8 cellular contexts compared by ENCODE assay signal in the genomic region with DNA sequence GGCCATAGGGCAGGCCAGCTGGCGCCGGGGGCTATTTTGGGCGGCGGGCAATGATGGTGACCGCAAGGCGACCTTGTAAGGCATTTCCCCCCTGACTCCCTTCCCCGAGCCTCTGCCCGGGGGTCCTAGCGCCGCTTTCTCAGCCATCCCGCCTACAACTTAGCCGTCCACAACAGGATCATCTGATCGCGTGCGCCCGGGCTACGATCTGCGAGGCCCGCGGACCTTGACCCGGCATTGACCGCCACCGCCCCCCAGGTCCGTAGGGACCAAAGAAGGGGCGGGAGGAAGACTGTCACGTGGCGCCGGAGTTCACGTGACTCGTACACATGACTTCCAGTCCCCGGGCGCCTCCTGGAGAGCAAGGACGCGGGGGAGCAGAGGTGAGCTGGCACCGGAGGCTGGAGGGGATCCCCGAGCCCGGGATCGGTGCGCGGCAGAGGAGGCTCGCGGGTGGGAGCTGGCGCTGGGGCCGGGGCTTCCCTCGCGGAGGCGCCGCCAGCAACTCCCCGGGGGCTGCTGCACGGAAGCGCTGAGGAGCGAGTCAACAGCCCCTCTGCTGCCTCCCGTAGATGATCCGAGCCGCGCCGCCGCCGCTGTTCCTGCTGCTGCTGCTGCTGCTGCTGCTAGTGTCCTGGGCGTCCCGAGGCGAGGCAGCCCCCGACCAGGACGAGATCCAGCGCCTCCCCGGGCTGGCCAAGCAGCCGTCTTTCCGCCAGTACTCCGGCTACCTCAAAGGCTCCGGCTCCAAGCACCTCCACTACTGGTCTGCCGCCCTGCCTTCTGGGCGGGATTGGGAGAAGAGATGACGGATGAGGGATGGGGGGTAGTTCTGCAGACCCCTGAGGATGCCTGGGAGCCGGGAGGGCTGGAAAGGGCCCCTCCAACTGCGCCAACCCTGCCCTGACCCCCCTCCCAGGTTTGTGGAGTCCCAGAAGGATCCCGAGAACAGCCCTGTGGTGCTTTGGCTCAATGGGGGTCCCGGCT. TPM values are rescaled to one million over a fixed set of nuclear protein-coding genes. Genes with fewer than 3 reads are reported as not detected.
DNase-seq lines count a peak whose midpoint lies in the region; ATAC-seq and TF ChIP-seq lines count a peak whose summit lies in the region.

A gene (plus strand): TSS at position 339 of the 987 bp plus-strand sequence. CDS start 234 bp downstream, at position 573.
A gene with protein sequence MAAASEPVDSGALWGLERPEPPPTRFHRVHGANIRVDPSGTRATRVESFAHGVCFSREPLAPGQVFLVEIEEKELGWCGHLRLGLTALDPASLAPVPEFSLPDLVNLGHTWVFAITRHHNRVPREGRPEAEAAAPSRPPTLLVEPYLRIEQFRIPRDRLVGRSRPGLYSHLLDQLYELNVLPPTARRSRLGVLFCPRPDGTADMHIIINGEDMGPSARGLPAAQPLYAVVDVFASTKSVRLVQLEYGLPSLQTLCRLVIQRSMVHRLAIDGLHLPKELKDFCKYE (minus strand): TSS at position 212 of the 987 bp plus-strand sequence. CDS start 217 bp downstream, outside the sequence.

- peaks cover 32% of the 10 kb centered on the region for H3K4me1 Mint-ChIP-seq in activated CD4-positive, alpha-beta memory T cell treated with anti-CD3 and anti-CD28 coated beads for 36 hours (ENCODE audit: low read depth)

- H3K27me3 ChIP-seq in dorsolateral prefrontal cortex: no peaks in the 10 kb centered on the region

- no peaks in the 10 kb centered on the region for H3K9me3 Mint-ChIP-seq in activated CD4-positive, alpha-beta memory T cell treated with anti-CD3 and anti-CD28 coated beads for 36 hours

- WGBS in lower leg skin, 2 donors: 0 to 1% methylated on average over 39 to 54 of the region's 77 CpGs

- peak within 1 kb of the TSS; percentile 85 for H3K4me3 Mint-ChIP-seq in activated CD4-positive, alpha-beta memory T cell treated with anti-CD3 and anti-CD28 coated beads for 36 hours

- peak within 1 kb of the TSS; percentile 51 to 98 (median 91) for H3K27ac ChIP-seq in dorsolateral prefrontal cortex

- intact Hi-C loops in activated CD4-positive, alpha-beta memory T cell treated with anti-CD3 and anti-CD28 coated beads for 36 hours (cut with micrococcal nuclease): loop anchor here (1.0 to 2.0 kb wide), 4 partner anchors 10 to 82 kb away; a partner anchor contains a TSS
- intact Hi-C loops in dorsolateral prefrontal cortex (cut with DNase I): loop anchor here (1.0 to 5.0 kb wide), 5 partner anchors 34 to 99 kb away; a partner anchor contains a TSS
- intact Hi-C loops in lower leg skin (cut with DNase I; ENCODE audit: low total_unique reads): no loop called here

- POLR2A ChIA-PET in activated CD4-positive, alpha-beta memory T cell treated with anti-CD3 and anti-CD28 coated beads for 36 hours (lab: Charles Lee): interaction anchor here (0.9 to 4.5 kb wide), 8 partner anchors 9 to 78 kb away, joined by 3 to 23 read pairs (median 5); a partner anchor contains a TSS

- CTCF ChIA-PET in activated CD4-positive, alpha-beta memory T cell treated with anti-CD3 and anti-CD28 coated beads for 36 hours (lab: Charles Lee): interaction anchor here (1.0 to 1.9 kb wide), 7 partner anchors 9 to 92 kb away, joined by 3 to 13 read pairs (median 4); a partner anchor contains a TSS

- TF ChIP-seq POLR2A in lower leg skin (IDR thresholded peaks at IDR 0.05): no peak

- peak; percentile 70 for ATAC-seq in GM19043 (IDR thresholded peaks at IDR 0.05; ENCODE audit: low read depth, unreplicated experiment)
- peak; percentile 58 for ATAC-seq in HG03378 (IDR thresholded peaks at IDR 0.05; ENCODE audit: unreplicated experiment)

- H3K4me3 ChIP-seq in dorsolateral prefrontal cortex (peak within 1 kb of the TSS; percentile 71 to 100 (median 92)), lower leg skin (ENCODE audit: low read depth, poor library complexity, severe bottlenecking) (peak within 1 kb of the TSS; percentile 66)

- peak within 1 kb of the TSS; percentile 81 for H3K27ac Mint-ChIP-seq in activated CD4-positive, alpha-beta memory T cell treated with anti-CD3 and anti-CD28 coated beads for 36 hours

- no peaks in the 10 kb centered on the region for H3K27me3 Mint-ChIP-seq in activated CD4-positive, alpha-beta memory T cell treated with anti-CD3 and anti-CD28 coated beads for 36 hours

- TF ChIP-seq CTCF in dorsolateral prefrontal cortex (IDR thresholded peaks at IDR 0.05 in 54 of 56, conservative IDR thresholded peaks at IDR 0.05 in 2 of 56; ENCODE audit: low read depth in 1 of 56, partially characterized antibody in 56 of 56) (peak in 47 of 56 donors; percentile 8 to 66 (median 39)), lower leg skin (IDR thresholded peaks at IDR 0.05) (peak in 1 of 3 donors; percentile 85)

- peaks cover 6% of the 10 kb centered on the region for H3K36me3 Mint-ChIP-seq in activated CD4-positive, alpha-beta memory T cell treated with anti-CD3 and anti-CD28 coated beads for 36 hours

- DNase-seq in Ammon's horn (ENCODE audit: low spot score) (peak; percentile 92), NCI-H69 (lab: John Stamatoyannopoulos, UW) (peak; percentile 88), dorsolateral prefrontal cortex (peak; percentile 91 to 96 (median 94)), lower leg skin (ENCODE audit: low spot score in 2 of 2) (peak; percentile 92 to 99)
- DNase-seq in activated CD4-positive, alpha-beta memory T cell treated with anti-CD3 and anti-CD28 coated beads for 36 hours: peak; percentile 92
- peak; percentile 84 to 87 for DNase-seq in stimulated activated CD4-positive, alpha-beta T cell treated with anti-CD3 and anti-CD28 coated beads, Interleukin-4, amount 100 ng/mL, for 4 hours

RNA-seq across cellular contexts. Expression of the first gene that starts in this region (rescaled TPM):
- total RNA-seq in activated CD4-positive, alpha-beta memory T cell treated with anti-CD3 and anti-CD28 coated beads for 36 hours: 10 to 100 TPM; 49.8 to 54.8 TPM
- total RNA-seq in dorsolateral prefrontal cortex (100 to 1,000 TPM in 102 of 120 experiments, 10 to 100 TPM in 18; 72.5 to 172 (median 116) TPM), lower leg skin (100 to 1,000 TPM in 3 of 4 donors, 10 to 100 TPM in 1; 89.1 to 122 (median 111) TPM)

RNA-seq across cellular contexts. Expression of the second gene that starts in this region (rescaled TPM):
- total RNA-seq in activated CD4-positive, alpha-beta memory T cell treated with anti-CD3 and anti-CD28 coated beads for 36 hours: 1 to 10 TPM; 2.3 to 2.5 TPM
- total RNA-seq in dorsolateral prefrontal cortex: 10 to 100 TPM in 6 of 120 experiments, 1 to 10 TPM in 114; 3.3 to 19.6 (median 7.1) TPM
- total RNA-seq in lower leg skin: 10 to 100 TPM in 2 of 4 donors, 1 to 10 TPM in 2; 6.5 to 12.9 (median 9.5) TPM

Comparison
In these comparisons a context has a peak if more than half of its experiments do, and no peak if none do; other contexts are left out.
1. Peak in every context shown above with its lines: DNase-seq, ATAC-seq, H3K4me3 ChIP-seq and H3K27ac ChIP-seq.